15 cellular contexts compared by ENCODE assay signal in the genomic region with DNA sequence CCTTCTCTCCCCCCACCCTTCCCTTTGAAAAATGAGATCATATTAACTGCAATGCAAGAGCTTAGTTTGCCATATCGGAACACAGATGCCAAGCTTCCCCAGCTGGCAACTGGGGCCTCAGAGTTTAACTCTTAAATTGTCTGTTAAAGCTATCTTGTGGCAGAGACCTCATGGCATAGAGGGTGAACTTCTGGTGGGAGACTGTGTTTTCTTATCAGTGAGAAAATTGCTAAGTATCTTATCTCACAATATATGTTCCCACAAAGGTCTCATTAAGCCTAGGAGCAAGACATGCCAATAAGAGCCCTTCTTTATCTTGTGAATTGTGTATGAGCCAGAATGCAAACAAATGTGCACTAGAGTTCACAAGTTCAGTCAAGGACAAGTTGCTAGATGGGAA. TPM values are rescaled to one million over a fixed set of nuclear protein-coding genes. Genes with fewer than 3 reads are reported as not detected.
DNase-seq lines count a peak whose midpoint lies in the region; ATAC-seq, FAIRE-seq and TF ChIP-seq lines count a peak whose summit lies in the region.
"Had no signal": no experiment of that assay in that cellular context is flagged by ENCODE, and none has a peak within 500 bp of the region (broad histone marks: within the 10 kb centered on the region; RNA-seq: fewer than 3 reads in every experiment).

No MANE protein-coding gene starts in this region.

- no peak for FAIRE-seq in astrocyte (lab: Jason Lieb, UNC)
- FAIRE-seq in keratinocyte (lab: Jason Lieb, UNC), result no peak
- FAIRE-seq: RCC 7860 had no signal

- no peak for TF ChIP-seq POLR2A in gastrocnemius medialis (IDR thresholded peaks at IDR 0.05)

- H3K4me3 Mint-ChIP-seq in astrocyte (ENCODE audit: unreplicated experiment), result no peak overlapping the region
- H3K4me3 Mint-ChIP-seq: naive thymus-derived CD4-positive, alpha-beta T cell had no signal

- no peaks in the 10 kb centered on the region for H3K27me3 Mint-ChIP-seq in astrocyte (ENCODE audit: low read depth, unreplicated experiment)

- H3K4me2 ChIP-seq in astrocyte (ENCODE audit: low read length) (peak overlapping the region; percentile 68), keratinocyte (ENCODE audit: control insufficient read depth, extremely low read depth, insufficient read depth, low read depth, low read length) (peak overlapping the region; percentile 31)

- in situ Hi-C loops in gastrocnemius medialis (cut with MboI; ENCODE audit: low sequenced_read_pairs in 4 of 4), result loop anchor here in 2 of 4 donors (10.0 to 25.0 kb wide), 2 partner anchors 47 to 289 kb away; no protein-coding TSS in a partner anchor

- peaks cover 14% of the 10 kb centered on the region for H3K4me1 ChIP-seq in HEK293 (ENCODE audit: control insufficient read depth, insufficient read depth, low read length)
- peaks cover 23% of the 10 kb centered on the region for H3K4me1 ChIP-seq in astrocyte (ENCODE audit: insufficient read depth, low read length)
- peaks cover 35% of the 10 kb centered on the region for H3K4me1 ChIP-seq in keratinocyte (ENCODE audit: control insufficient read depth, extremely low read depth, insufficient read depth, low read length)
- H3K4me1 ChIP-seq in gastrocnemius medialis, result peaks cover 95 to 96% of the 10 kb centered on the region in 2 donors
- H3K4me1 ChIP-seq in left lung, result peaks cover 11 to 19% of the 10 kb centered on the region in 2 donors

- dilution Hi-C loops in keratinocyte (cut with MboI; ENCODE audit: extremely low pct_ligation_motif_present, low sequenced_read_pairs), result no loop called here

- peaks cover 7% of the 10 kb centered on the region for H3K4me1 Mint-ChIP-seq in astrocyte (ENCODE audit: low read depth, unreplicated experiment)
- H3K4me1 Mint-ChIP-seq: naive thymus-derived CD4-positive, alpha-beta T cell had no signal

- no peaks in the 10 kb centered on the region for H3K27me3 ChIP-seq in astrocyte (ENCODE audit: insufficient read depth, low read length)
- H3K27me3 ChIP-seq in keratinocyte (ENCODE audit: control insufficient read depth, extremely low read depth, insufficient read depth, low read length), result no peaks in the 10 kb centered on the region
- H3K27me3 ChIP-seq in gastrocnemius medialis, result no peaks in the 10 kb centered on the region
- H3K27me3 ChIP-seq in left lung, result no peaks in the 10 kb centered on the region

- POLR2A ChIA-PET in HEK293 (lab: Yijun Ruan, JAX), result interaction anchor here (0.7 to 1.5 kb wide), 2 partner anchors 13 to 205 kb away, joined by 3 to 4 read pairs; no protein-coding TSS in a partner anchor

- no peak overlapping the region for H3K4me3 ChIP-seq in HEK293 (ENCODE audit: low read depth, low read length)
- no peak overlapping the region for H3K4me3 ChIP-seq in astrocyte (ENCODE audit: insufficient read depth, low read depth, low read length)
- no peak overlapping the region for H3K4me3 ChIP-seq in keratinocyte (ENCODE audit: control insufficient read depth in 2 of 3, extremely low read depth in 1 of 3, insufficient read depth in 2 of 3, low read depth in 1 of 3, low read length in 3 of 3)
- H3K4me3 ChIP-seq in gastrocnemius medialis, result peak overlapping the region in 2 of 4 donors; percentile 5 to 36
- no peak overlapping the region for H3K4me3 ChIP-seq in left lung

- intact Hi-C loops in gastrocnemius medialis (cut with DNase I; ENCODE audit: low total_unique reads) (loop anchor here (5.0 kb wide), 1 partner anchor 44 kb away; no protein-coding TSS in a partner anchor), left lung (cut with DNase I) (loop anchor here in 1 of 2 donors (10.0 kb wide), 1 partner anchor 197 kb away; no protein-coding TSS in a partner anchor)

- CTCF ChIA-PET in HEK293 (lab: Yijun Ruan, JAX), result interaction anchor here (0.5 to 1.7 kb wide), 3 partner anchors 51 to 1267 kb away, joined by 3 to 5 read pairs (median 4); no protein-coding TSS in a partner anchor

- ATAC-seq in gastrocnemius medialis, result peak in 1 of 2 donors; percentile 14
- no peak for ATAC-seq in GM19351 (IDR thresholded peaks at IDR 0.05; ENCODE audit: unreplicated experiment)
- ATAC-seq in left lung, result no peak
- ATAC-seq: naive thymus-derived CD4-positive, alpha-beta T cell had no signal

- H3K36me3 ChIP-seq in HEK293 (ENCODE audit: control insufficient read depth in 2 of 2, insufficient read depth in 1 of 2, low read length in 2 of 2) (peaks cover 0 to 14% of the 10 kb centered on the region in 2 experiments; a peak in 1 of 3 replicates), astrocyte (ENCODE audit: insufficient read depth, low read length) (no peaks in the 10 kb centered on the region), keratinocyte (ENCODE audit: control insufficient read depth in 2 of 2, extremely low read depth in 1 of 2, insufficient read depth in 2 of 2, low read length in 2 of 2) (peaks cover 0 to 9% of the 10 kb centered on the region in 2 experiments), gastrocnemius medialis (no peaks in the 10 kb centered on the region), left lung (no peaks in the 10 kb centered on the region)

- DNase-seq in astrocyte (ENCODE audit: low read depth) (no peak), keratinocyte (ENCODE audit: low read depth, low spot score) (no peak), gastrocnemius medialis (no peak), NCI-H1105 treated with DMSO at 0.1 percent for 48 hours (lab: John Stamatoyannopoulos, UW) (no peak), hepatic stellate cell (ENCODE audit: low spot score) (no peak), left lung (no peak)
- DNase-seq: activated CD4-positive, CD25-positive, alpha-beta regulatory T cell; amygdala; cortex of kidney; EL; naive thymus-derived CD4-positive, alpha-beta T cell had no signal

- H3K9me3 Mint-ChIP-seq in astrocyte (ENCODE audit: unreplicated experiment), result no peaks in the 10 kb centered on the region

- no peaks in the 10 kb centered on the region for H3K9me1 ChIP-seq in keratinocyte (ENCODE audit: control insufficient read depth, extremely low read depth, insufficient read depth, low read length)

- H4K20me1 ChIP-seq in astrocyte (ENCODE audit: insufficient read depth, low read length) (peaks cover 19% of the 10 kb centered on the region), keratinocyte (ENCODE audit: control insufficient read depth, extremely low read depth, insufficient read depth, low read length) (peaks cover 3% of the 10 kb centered on the region)

- TF ChIP-seq CTCF in HEK293 (tag by site-specific recombination; IDR thresholded peaks at IDR 0.05) (no peak), astrocyte (IDR thresholded peaks at IDR 0.05; ENCODE audit: insufficient read depth, low read depth, low read length) (no peak), keratinocyte (optimal IDR thresholded peaks at IDR 0.05 in 1 of 3, IDR thresholded peaks at IDR 0.05 in 1 of 3, conservative IDR thresholded peaks at IDR 0.05 in 1 of 3; ENCODE audit: extremely low read depth in 1 of 3, insufficient read depth in 2 of 3, low read length in 3 of 3) (no peak), gastrocnemius medialis (IDR thresholded peaks at IDR 0.05 in 4 of 5, conservative IDR thresholded peaks at IDR 0.05 in 1 of 5) (no peak), left lung (IDR thresholded peaks at IDR 0.05) (no peak)

- H3K27ac Mint-ChIP-seq in astrocyte (ENCODE audit: unreplicated experiment), result no peak overlapping the region
- H3K27ac Mint-ChIP-seq: naive thymus-derived CD4-positive, alpha-beta T cell had no signal

- peaks cover 2% of the 10 kb centered on the region for H3K36me3 Mint-ChIP-seq in astrocyte (ENCODE audit: low read depth, unreplicated experiment)
- H3K36me3 Mint-ChIP-seq: naive thymus-derived CD4-positive, alpha-beta T cell had no signal

- H2AFZ ChIP-seq in astrocyte (ENCODE audit: low read depth, low read length) (no peak overlapping the region), keratinocyte (ENCODE audit: control insufficient read depth, low read length) (no peak overlapping the region)

- H3K9me3 ChIP-seq in HEK293 (ENCODE audit: control insufficient read depth, insufficient read depth, low read depth, low read length) (no peaks in the 10 kb centered on the region), astrocyte (ENCODE audit: insufficient read depth, low read depth, low read length) (no peaks in the 10 kb centered on the region), keratinocyte (ENCODE audit: control insufficient read depth, low read depth, low read length) (no peaks in the 10 kb centered on the region), gastrocnemius medialis (no peaks in the 10 kb centered on the region), left lung (no peaks in the 10 kb centered on the region)

- H3K9ac ChIP-seq in astrocyte (ENCODE audit: low read length) (no peak overlapping the region), keratinocyte (ENCODE audit: control insufficient read depth, extremely low read depth, insufficient read depth, low read length) (no peak overlapping the region)

- peaks cover 98% of the 10 kb centered on the region for H3K79me2 ChIP-seq in astrocyte (ENCODE audit: insufficient read depth, low read length)
- H3K79me2 ChIP-seq in keratinocyte (ENCODE audit: control insufficient read depth, insufficient read depth, low read length), result peaks cover 77% of the 10 kb centered on the region

- H3K27ac ChIP-seq in HEK293 (ENCODE audit: extremely low read depth, low read depth, low read length) (no peak overlapping the region; the same call in 1 of the 2 replicates), astrocyte (ENCODE audit: low read depth, low read length) (no peak overlapping the region), keratinocyte (ENCODE audit: control insufficient read depth, insufficient read depth, low read length) (no peak overlapping the region), gastrocnemius medialis (peak overlapping the region; percentile 60 to 99 (median 95)), left lung (no peak overlapping the region)

TF ChIP-seq in HEK293, 187 proteins besides CTCF, POLR2A, EP300 and RAD21 (continues in another document):
- TF ChIP-seq HOXD13 (CRISPR knock-in tag; IDR thresholded peaks at IDR 0.05; ENCODE audit: borderline replicate concordance), result no peak

RNA-seq across cellular contexts. Expression of a gene that starts 12.4 kb away (rescaled TPM):
- 8.8 and 9.4 TPM in 2 replicates for total RNA-seq in astrocyte
- polyA plus RNA-seq in keratinocyte, result 3.6 to 23.1 TPM (median 8.9 TPM) in 3 replicates
- polyA plus RNA-seq in keratinocyte (2011; ENCODE audit: low read depth), result 12.3 TPM
- polyA plus RNA-seq in keratinocyte (2011; cell fraction: cytosol; rRNA removed), result 7.3 and 10.7 TPM in 2 replicates
- 25.9 and 27.8 TPM in 2 replicates for polyA plus RNA-seq in keratinocyte (2011; cell fraction: nucleus; rRNA removed)
- 9.5 and 16.1 TPM in 2 replicates for polyA plus RNA-seq in keratinocyte (2012; ENCODE audit: low replicate concordance)
- 18.4 to 56.7 TPM (median 39.1 TPM) in 3 replicates for polyA minus RNA-seq in keratinocyte
- 9.4 TPM for polyA minus RNA-seq in keratinocyte (2011; cell fraction: cytosol; rRNA and poly(A)+ RNA removed)
- polyA minus RNA-seq in keratinocyte (2011; cell fraction: nucleus; rRNA and poly(A)+ RNA removed), result 19.2 and 58.1 TPM in 2 replicates
- total RNA-seq in gastrocnemius medialis, result 10 to 100 TPM; 24.0 to 40.9 (median 30.6) TPM
- total RNA-seq in left lung, result 10 to 100 TPM; 88.8 to 97.9 TPM
- total RNA-seq: activated CD8-positive, alpha-beta memory T cell treated with anti-CD3 and anti-CD28 coated beads for 36 hours had no signal
- polyA plus RNA-seq: naive thymus-derived CD4-positive, alpha-beta T cell had no signal

Comparison
In these comparisons a context has a peak if more than half of its experiments do, and no peak if none do; other contexts are left out.
1. H3K27ac ChIP-seq: peak in gastrocnemius medialis (4 of 4); none in HEK293 (single experiment), astrocyte (single experiment), keratinocyte (single experiment) and left lung (0 of 2).